In the genomic region with DNA sequence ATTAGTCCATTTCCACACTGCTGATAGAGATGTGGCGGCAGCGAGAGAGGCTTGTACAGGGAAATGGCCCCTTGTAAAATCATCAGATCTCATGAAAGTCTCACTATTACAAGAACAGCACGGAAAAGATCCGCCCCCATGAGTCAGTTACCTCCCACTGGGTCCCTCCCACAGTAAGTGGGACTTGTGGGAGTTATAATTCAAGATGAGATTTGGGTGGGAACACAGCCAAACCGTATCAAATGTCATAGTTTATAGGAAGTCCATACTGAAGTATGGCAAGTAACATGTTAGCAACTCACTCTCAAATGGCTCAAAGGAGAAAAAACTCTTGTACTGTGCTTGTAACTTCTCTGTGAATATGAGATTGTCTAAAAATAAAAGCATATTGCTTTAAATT, we compare ENCODE assay signal across 13 cellular contexts. TPM values are rescaled to one million over a fixed set of nuclear protein-coding genes. Genes with fewer than 3 reads are reported as not detected.
DNase-seq lines count a peak whose midpoint lies in the region; ATAC-seq, FAIRE-seq and TF ChIP-seq lines count a peak whose summit lies in the region.
"Had no signal": no experiment of that assay in that cellular context is flagged by ENCODE, and none has a peak within 500 bp of the region (broad histone marks: within the 10 kb centered on the region; RNA-seq: fewer than 3 reads in every experiment).

No MANE protein-coding gene starts in this region.

- DNase-seq in H54 (ENCODE audit: insufficient read length, low spot score) (peak; percentile 8), fibroblast of peridontal ligament (ENCODE audit: extremely low read depth) (peak; percentile 92), left lobe of liver (ENCODE audit: low spot score) (no peak), midbrain (lab: John Stamatoyannopoulos, UW) (no peak), WTC11 (ENCODE audit: low spot score) (no peak)
- DNase-seq in NK-92 treated with Interleukin-12 subunit alpha and Interleukin-12 subunit beta, amount 100 ng/mL, for 24 hours (lab: John Stamatoyannopoulos, UW): no peak
- DNase-seq: Calu3; effector memory CD8-positive, alpha-beta T cell; spleen; substantia nigra; T-cell had no signal

- TF ChIP-seq CTCF in 22Rv1 (IDR thresholded peaks at IDR 0.05) (no peak), WTC11 (IDR thresholded peaks at IDR 0.05) (no peak)

- peak; percentile 84 for FAIRE-seq in H54 (lab: Jason Lieb, UNC)

- H3K4me3 Mint-ChIP-seq in WTC11: no peak overlapping the region
- H3K4me3 Mint-ChIP-seq: effector memory CD8-positive, alpha-beta T cell; T-cell had no signal

- H3K27ac Mint-ChIP-seq in WTC11: no peak overlapping the region
- H3K27ac Mint-ChIP-seq: effector memory CD8-positive, alpha-beta T cell; T-cell had no signal

- no peaks in the 10 kb centered on the region for H3K9me3 Mint-ChIP-seq in WTC11
- H3K9me3 Mint-ChIP-seq: effector memory CD8-positive, alpha-beta T cell; T-cell had no signal

- H3K36me3 Mint-ChIP-seq in WTC11: peaks cover 25% of the 10 kb centered on the region

- no peaks in the 10 kb centered on the region for H3K4me1 Mint-ChIP-seq in WTC11
- H3K4me1 Mint-ChIP-seq: T-cell had no signal

- H3K27me3 Mint-ChIP-seq in WTC11 (ENCODE audit: low read depth): no peaks in the 10 kb centered on the region
- H3K27me3 Mint-ChIP-seq: effector memory CD8-positive, alpha-beta T cell; T-cell had no signal

- TF ChIP-seq POLR2A in H54 (IDR thresholded peaks at IDR 0.05; ENCODE audit: low read depth, low read length): no peak

- ATAC-seq in left lobe of liver (no peak), WTC11 (no peak)
- ATAC-seq: effector memory CD8-positive, alpha-beta T cell; T-cell had no signal

- peak overlapping the region; percentile 61 for H3K27ac ChIP-seq in 22Rv1
- H3K27ac ChIP-seq: spleen had no signal

- POLR2A ChIA-PET in WTC11 (lab: Charles Lee): no interaction called here

- CTCF ChIA-PET in WTC11 (lab: Charles Lee): no interaction called here

TF ChIP-seq in PFSK-1, 5 proteins besides CTCF, POLR2A, EP300 and RAD21:
- no peak for TF ChIP-seq FOXP2 (optimal IDR thresholded peaks at IDR 0.05; ENCODE audit: borderline replicate concordance, extremely low read depth, extremely low read length, insufficient read depth)
- TF ChIP-seq, protein P1, sequence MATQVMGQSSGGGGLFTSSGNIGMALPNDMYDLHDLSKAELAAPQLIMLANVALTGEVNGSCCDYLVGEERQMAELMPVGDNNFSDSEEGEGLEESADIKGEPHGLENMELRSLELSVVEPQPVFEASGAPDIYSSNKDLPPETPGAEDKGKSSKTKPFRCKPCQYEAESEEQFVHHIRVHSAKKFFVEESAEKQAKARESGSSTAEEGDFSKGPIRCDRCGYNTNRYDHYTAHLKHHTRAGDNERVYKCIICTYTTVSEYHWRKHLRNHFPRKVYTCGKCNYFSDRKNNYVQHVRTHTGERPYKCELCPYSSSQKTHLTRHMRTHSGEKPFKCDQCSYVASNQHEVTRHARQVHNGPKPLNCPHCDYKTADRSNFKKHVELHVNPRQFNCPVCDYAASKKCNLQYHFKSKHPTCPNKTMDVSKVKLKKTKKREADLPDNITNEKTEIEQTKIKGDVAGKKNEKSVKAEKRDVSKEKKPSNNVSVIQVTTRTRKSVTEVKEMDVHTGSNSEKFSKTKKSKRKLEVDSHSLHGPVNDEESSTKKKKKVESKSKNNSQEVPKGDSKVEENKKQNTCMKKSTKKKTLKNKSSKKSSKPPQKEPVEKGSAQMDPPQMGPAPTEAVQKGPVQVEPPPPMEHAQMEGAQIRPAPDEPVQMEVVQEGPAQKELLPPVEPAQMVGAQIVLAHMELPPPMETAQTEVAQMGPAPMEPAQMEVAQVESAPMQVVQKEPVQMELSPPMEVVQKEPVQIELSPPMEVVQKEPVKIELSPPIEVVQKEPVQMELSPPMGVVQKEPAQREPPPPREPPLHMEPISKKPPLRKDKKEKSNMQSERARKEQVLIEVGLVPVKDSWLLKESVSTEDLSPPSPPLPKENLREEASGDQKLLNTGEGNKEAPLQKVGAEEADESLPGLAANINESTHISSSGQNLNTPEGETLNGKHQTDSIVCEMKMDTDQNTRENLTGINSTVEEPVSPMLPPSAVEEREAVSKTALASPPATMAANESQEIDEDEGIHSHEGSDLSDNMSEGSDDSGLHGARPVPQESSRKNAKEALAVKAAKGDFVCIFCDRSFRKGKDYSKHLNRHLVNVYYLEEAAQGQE (IDR thresholded peaks at IDR 0.05; ENCODE audit: insufficient read depth in 1 of 2, low read depth in 2 of 2, low read length in 2 of 2): no peak
- no peak for TF ChIP-seq SIN3A (IDR thresholded peaks at IDR 0.05; ENCODE audit: borderline replicate concordance, insufficient read depth, low read length)
- 0 out of 2 replicates have a peak, but pooled peaks have one; percentile 32 for TF ChIP-seq POLR2AphosphoS5 (IDR thresholded peaks at IDR 0.05; ENCODE audit: low read depth, low read length)
- TF ChIP-seq TAF1 (IDR thresholded peaks at IDR 0.05; ENCODE audit: borderline replicate concordance, insufficient read depth, low read length): no peak

TF ChIP-seq in WTC11, 78 proteins besides CTCF, POLR2A, EP300 and RAD21:
- no peak for TF ChIP-seq ESRRA (CRISPR knock-in tag; IDR thresholded peaks at IDR 0.05; ENCODE audit: borderline replicate concordance)
- no peak for TF ChIP-seq ELF4 (CRISPR knock-in tag; IDR thresholded peaks at IDR 0.05; ENCODE audit: low read depth)
- TF ChIP-seq, protein P2, sequence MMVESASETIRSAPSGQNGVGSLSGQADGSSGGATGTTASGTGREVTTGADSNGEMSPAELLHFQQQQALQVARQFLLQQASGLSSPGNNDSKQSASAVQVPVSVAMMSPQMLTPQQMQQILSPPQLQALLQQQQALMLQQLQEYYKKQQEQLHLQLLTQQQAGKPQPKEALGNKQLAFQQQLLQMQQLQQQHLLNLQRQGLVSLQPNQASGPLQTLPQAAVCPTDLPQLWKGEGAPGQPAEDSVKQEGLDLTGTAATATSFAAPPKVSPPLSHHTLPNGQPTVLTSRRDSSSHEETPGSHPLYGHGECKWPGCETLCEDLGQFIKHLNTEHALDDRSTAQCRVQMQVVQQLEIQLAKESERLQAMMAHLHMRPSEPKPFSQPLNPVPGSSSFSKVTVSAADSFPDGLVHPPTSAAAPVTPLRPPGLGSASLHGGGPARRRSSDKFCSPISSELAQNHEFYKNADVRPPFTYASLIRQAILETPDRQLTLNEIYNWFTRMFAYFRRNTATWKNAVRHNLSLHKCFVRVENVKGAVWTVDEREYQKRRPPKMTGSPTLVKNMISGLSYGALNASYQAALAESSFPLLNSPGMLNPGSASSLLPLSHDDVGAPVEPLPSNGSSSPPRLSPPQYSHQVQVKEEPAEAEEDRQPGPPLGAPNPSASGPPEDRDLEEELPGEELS (CRISPR knock-in tag; IDR thresholded peaks at IDR 0.05): no peak
- TF ChIP-seq NFATC4 (CRISPR knock-in tag; IDR thresholded peaks at IDR 0.05): no peak
- no peak for TF ChIP-seq NFE2L1 (CRISPR knock-in tag; IDR thresholded peaks at IDR 0.05)
- TF ChIP-seq ZBTB21 (CRISPR knock-in tag; IDR thresholded peaks at IDR 0.05; ENCODE audit: borderline replicate concordance): no peak
- no peak for TF ChIP-seq FOXP1 (CRISPR knock-in tag; IDR thresholded peaks at IDR 0.05; ENCODE audit: borderline replicate concordance)
- TF ChIP-seq, protein P3, sequence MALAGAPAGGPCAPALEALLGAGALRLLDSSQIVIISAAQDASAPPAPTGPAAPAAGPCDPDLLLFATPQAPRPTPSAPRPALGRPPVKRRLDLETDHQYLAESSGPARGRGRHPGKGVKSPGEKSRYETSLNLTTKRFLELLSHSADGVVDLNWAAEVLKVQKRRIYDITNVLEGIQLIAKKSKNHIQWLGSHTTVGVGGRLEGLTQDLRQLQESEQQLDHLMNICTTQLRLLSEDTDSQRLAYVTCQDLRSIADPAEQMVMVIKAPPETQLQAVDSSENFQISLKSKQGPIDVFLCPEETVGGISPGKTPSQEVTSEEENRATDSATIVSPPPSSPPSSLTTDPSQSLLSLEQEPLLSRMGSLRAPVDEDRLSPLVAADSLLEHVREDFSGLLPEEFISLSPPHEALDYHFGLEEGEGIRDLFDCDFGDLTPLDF (CRISPR knock-in tag; IDR thresholded peaks at IDR 0.05): no peak
- TF ChIP-seq CBFB (CRISPR knock-in tag; IDR thresholded peaks at IDR 0.05; ENCODE audit: low read depth): no peak

RNA-seq across cellular contexts. Expression of a gene that starts 56.1 kb away (rescaled TPM):
- 17.7 TPM for polyA plus RNA-seq in PFSK-1 (2012; ENCODE audit: insufficient read length, low read depth)
- total RNA-seq in left lobe of liver: 27.6 TPM
- 28.2 to 37.8 TPM (median 33.6 TPM) in 3 replicates for total RNA-seq in WTC11 (2021)

Comparison
In these comparisons a context has a peak if more than half of its experiments do, and no peak if none do; other contexts are left out.
1. DNase-seq: peak in H54 (single experiment) and fibroblast of peridontal ligament (single experiment); none in left lobe of liver (single experiment), NK-92 treated with Interleukin-12 subunit alpha and Interleukin-12 subunit beta, amount 100 ng/mL, for 24 hours (single experiment), midbrain (single experiment) and WTC11 (single experiment).